ENCODE assay signal across 28 cellular contexts in genomic region chr2:148007219-148007900, GRCh38.
"Had no signal": no experiment of that assay in that cellular context is flagged by ENCODE, and none has a peak within 500 bp of the region (broad histone marks: within the 10 kb centered on the region; RNA-seq: fewer than 3 reads in every experiment).

No MANE protein-coding gene starts in this region.

- DNase-seq: colonic mucosa; cortex of kidney; effector CD8-positive, alpha-beta T cell; effector memory CD8-positive, alpha-beta T cell; erythroblast; esophagus squamous epithelium; foreskin fibroblast; foreskin melanocyte; gastrocnemius medialis; glutamatergic neuron; head of caudate nucleus; heart right ventricle; hippocampal formation; left cardiac atrium; left lung; left ventricle myocardium superior; lower lobe of right lung; mesenchymal stem cell; mucosa of descending colon; naive B cell had no signal

- H3K4me1 ChIP-seq: colonic mucosa, esophagus squamous epithelium, left lung, lower lobe of right lung had no signal

- H3K9me3 ChIP-seq: colonic mucosa, gastrocnemius medialis, mucosa of descending colon had no signal

- H3K4me3 ChIP-seq: colonic mucosa, esophagus squamous epithelium, gastrocnemius medialis, heart right ventricle, left lung, lower lobe of right lung, mucosa of descending colon had no signal

- FAIRE-seq: endometrium, islet of Langerhans, keratinocyte had no signal

- H3K4me3 Mint-ChIP-seq: dendritic cell treated with granulocyte-macrophage colony-stimulating factor and Interleukin-4, amounts not matched to agents 40 ng/mL and 50 ng/mL, for 4 days; effector memory CD8-positive, alpha-beta T cell; endodermal cell; mesothelial cell of epicardium had no signal

- H3K36me3 ChIP-seq: colonic mucosa, gastrocnemius medialis, heart right ventricle, left lung, lower lobe of right lung had no signal

- H3K27ac Mint-ChIP-seq: dendritic cell treated with granulocyte-macrophage colony-stimulating factor and Interleukin-4, amounts not matched to agents 40 ng/mL and 50 ng/mL, for 4 days; effector memory CD8-positive, alpha-beta T cell; endodermal cell; mesothelial cell of epicardium had no signal

- ATAC-seq: effector memory CD8-positive, alpha-beta T cell; esophagus mucosa; gastrocnemius medialis; heart right ventricle; left cardiac atrium; left lung; left ventricle myocardium superior; lower lobe of right lung; mucosa of descending colon had no signal

- H3K27me3 Mint-ChIP-seq: dendritic cell treated with granulocyte-macrophage colony-stimulating factor and Interleukin-4, amounts not matched to agents 40 ng/mL and 50 ng/mL, for 4 days; effector memory CD8-positive, alpha-beta T cell; naive B cell had no signal

- H3K27ac ChIP-seq: colonic mucosa, epithelial cell of prostate, esophagus squamous epithelium, gastrocnemius medialis, heart right ventricle, left lung, lower lobe of right lung had no signal

- H3K4me1 Mint-ChIP-seq: mesothelial cell of epicardium had no signal

- H3K27me3 ChIP-seq: colonic mucosa, esophagus squamous epithelium, gastrocnemius medialis, heart right ventricle, left lung had no signal
